In the genomic region with DNA sequence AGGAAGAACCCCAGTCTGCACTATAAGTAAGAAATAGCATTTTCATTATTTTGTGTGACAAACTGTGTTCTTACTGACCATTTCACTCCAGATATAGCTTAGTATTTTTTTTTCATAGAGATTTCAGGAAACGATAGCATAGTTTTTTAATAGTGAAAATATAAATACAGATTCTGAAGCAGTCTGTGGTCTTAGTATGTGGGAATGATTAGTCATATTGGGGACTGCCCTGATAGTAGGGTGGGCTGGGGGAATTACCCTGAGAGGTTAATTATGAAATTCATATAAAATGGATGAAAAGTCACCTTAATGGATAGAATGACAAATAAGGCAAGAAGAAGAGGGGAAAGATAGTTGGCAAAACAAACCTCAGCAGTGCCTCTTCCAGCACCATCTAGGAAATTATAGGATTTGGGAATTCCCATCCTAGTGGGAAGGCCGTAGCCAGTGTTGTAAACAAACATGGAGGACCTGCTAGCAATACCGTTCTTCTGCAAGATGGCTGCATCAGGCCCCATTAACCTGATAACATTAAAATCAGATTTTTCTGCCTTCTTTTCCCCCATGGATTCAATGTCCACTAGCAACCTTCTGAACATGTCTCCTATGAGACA, we compare ENCODE assay signal across 14 cellular contexts. TPM values are rescaled to one million over a fixed set of nuclear protein-coding genes. Genes with fewer than 3 reads are reported as not detected.
DNase-seq lines count a peak whose midpoint lies in the region; ATAC-seq, FAIRE-seq and TF ChIP-seq lines count a peak whose summit lies in the region.
"Had no signal": no experiment of that assay in that cellular context is flagged by ENCODE, and none has a peak within 500 bp of the region (broad histone marks: within the 10 kb centered on the region; RNA-seq: fewer than 3 reads in every experiment).

No MANE protein-coding gene starts in this region.

- H3K4me3 Mint-ChIP-seq in MCF 10A (ENCODE audit: unreplicated experiment) = no peak overlapping the region
- H3K4me3 Mint-ChIP-seq: activated CD4-positive, alpha-beta memory T cell treated with anti-CD3 and anti-CD28 coated beads for 36 hours; activated naive CD8-positive, alpha-beta T cell treated with anti-CD3 and anti-CD28 coated beads, Interleukin-2, amount 10 ng/mL, durations not matched to agents 7 days and 5 days had no signal

- in situ Hi-C loops in GM13976 (cut with MboI; ENCODE audit: low sequenced_read_pairs, unreplicated experiment) = no loop called here

- no peaks in the 10 kb centered on the region for H3K36me3 Mint-ChIP-seq in MCF 10A (ENCODE audit: insufficient read depth, unreplicated experiment)

- H3K9me3 Mint-ChIP-seq in MCF 10A (ENCODE audit: unreplicated experiment) = peaks cover 7% of the 10 kb centered on the region
- H3K9me3 Mint-ChIP-seq: activated CD4-positive, alpha-beta memory T cell treated with anti-CD3 and anti-CD28 coated beads for 36 hours had no signal

- no peak overlapping the region for H3K27ac Mint-ChIP-seq in MCF 10A (ENCODE audit: low read depth, unreplicated experiment)
- H3K27ac Mint-ChIP-seq: activated naive CD8-positive, alpha-beta T cell treated with anti-CD3 and anti-CD28 coated beads, Interleukin-2, amount 10 ng/mL, durations not matched to agents 7 days and 5 days had no signal

- H3K27me3 Mint-ChIP-seq in MCF 10A (ENCODE audit: insufficient read depth, unreplicated experiment) = no peaks in the 10 kb centered on the region
- H3K27me3 Mint-ChIP-seq: activated CD4-positive, alpha-beta memory T cell treated with anti-CD3 and anti-CD28 coated beads for 36 hours; activated naive CD8-positive, alpha-beta T cell treated with anti-CD3 and anti-CD28 coated beads, Interleukin-2, amount 10 ng/mL, durations not matched to agents 7 days and 5 days had no signal

- peaks cover 5% of the 10 kb centered on the region; the same call in 1 of the 2 replicates for H4K20me1 ChIP-seq in OCI-LY3 (ENCODE audit: insufficient read depth, low read length)

- no peak for TF ChIP-seq CTCF in OCI-LY3 (IDR thresholded peaks at IDR 0.05; ENCODE audit: low read depth, low read length)
- TF ChIP-seq CTCF in GM13976 (IDR thresholded peaks at IDR 0.05; ENCODE audit: borderline replicate concordance, control extremely low read depth, extremely low read depth, insufficient read depth, missing control alignments) = no peak
- no peak for TF ChIP-seq CTCF in MCF 10A (IDR thresholded peaks at IDR 0.05; ENCODE audit: unreplicated experiment)

- no peak overlapping the region for H2AFZ ChIP-seq in OCI-LY3 (ENCODE audit: low read depth, low read length)

- peak overlapping the region; percentile 85 for H3K4me2 ChIP-seq in OCI-LY3 (ENCODE audit: low read length)

- peak overlapping the region; percentile 89 for H3K27ac ChIP-seq in OCI-LY3 (ENCODE audit: low read length)

- peaks cover 21% of the 10 kb centered on the region for H3K79me2 ChIP-seq in OCI-LY3 (ENCODE audit: low read length)

- POLR2A ChIA-PET in MCF 10A (lab: Yijun Ruan, JAX) = interaction anchor here (1.6 kb wide), 1 partner anchor 69 kb away, joined by 5 read pairs; no protein-coding TSS in a partner anchor

- TF ChIP-seq POLR2A in GM12892 (IDR thresholded peaks at IDR 0.05; ENCODE audit: low read depth, low read length) = no peak

- peak overlapping the region; percentile 48 for H3K9ac ChIP-seq in OCI-LY3 (ENCODE audit: low read length)

- intact Hi-C loops in MCF 10A (cut with micrococcal nuclease) = no loop called here

- CTCF ChIA-PET in MCF 10A (lab: Yijun Ruan, JAX) = interaction anchor here (0.7 kb wide), 1 partner anchor 496 kb away, joined by 4 read pairs; no protein-coding TSS in a partner anchor

- H3K4me1 ChIP-seq in OCI-LY3 (ENCODE audit: low read length) = peaks cover 48% of the 10 kb centered on the region

- BruUV-seq in MCF 10A (replicated peaks; lab: Mats Ljungman, UMichigan) = no TSS peak

- ATAC-seq in GM19025 (IDR thresholded peaks at IDR 0.05; ENCODE audit: low read depth, unreplicated experiment) = peak; percentile 24
- ATAC-seq in HG02852 (IDR thresholded peaks at IDR 0.05; ENCODE audit: unreplicated experiment) = peak; percentile 48

- FAIRE-seq in GM12892 (lab: Jason Lieb, UNC) = peak; percentile 65

- no peaks in the 10 kb centered on the region for H3K27me3 ChIP-seq in OCI-LY3 (ENCODE audit: low read depth, low read length)

- H3K9me3 ChIP-seq in OCI-LY3 (ENCODE audit: insufficient read depth, low read length) = no peaks in the 10 kb centered on the region

- DNase-seq in GM12892 (ENCODE audit: insufficient read length) (no peak), epidermal melanocyte (ENCODE audit: insufficient read length, low spot score) (no peak), GM13976 (ENCODE audit: low spot score) (no peak), MCF 10A (ENCODE audit: unreplicated experiment) (no peak)
- no peak for DNase-seq in stimulated activated naive CD4-positive, alpha-beta T cell treated with Interleukin-2 at 50 U/mL for 16 hours (lab: John Stamatoyannopoulos, UW)
- DNase-seq: activated CD4-positive, alpha-beta memory T cell treated with anti-CD3 and anti-CD28 coated beads for 36 hours; activated naive CD8-positive, alpha-beta T cell treated with anti-CD3 and anti-CD28 coated beads, Interleukin-2, amount 10 ng/mL, durations not matched to agents 7 days and 5 days; central memory CD4-positive, alpha-beta T cell; H7; NCI-H1930; NCI-H748 treated with DMSO at 0.1 percent for 48 hours had no signal

- no peaks in the 10 kb centered on the region for H3K4me1 Mint-ChIP-seq in MCF 10A (ENCODE audit: insufficient read depth, unreplicated experiment)

- peak overlapping the region; percentile 63 for H3K4me3 ChIP-seq in OCI-LY3 (ENCODE audit: low read length)

- peaks cover 9% of the 10 kb centered on the region for H3K36me3 ChIP-seq in OCI-LY3 (replicated peaks; ENCODE audit: low read depth, low read length)

RNA-seq across cellular contexts. Expression of a gene that starts 23.7 kb away (rescaled TPM):
- polyA plus RNA-seq in GM12892 (2012; ENCODE audit: missing spikeins) = 104 TPM
- total RNA-seq in MCF 10A (2022) = 92.9 and 113 TPM in 2 replicates
